ENCODE assay signal across 22 cellular contexts in the genomic region with DNA sequence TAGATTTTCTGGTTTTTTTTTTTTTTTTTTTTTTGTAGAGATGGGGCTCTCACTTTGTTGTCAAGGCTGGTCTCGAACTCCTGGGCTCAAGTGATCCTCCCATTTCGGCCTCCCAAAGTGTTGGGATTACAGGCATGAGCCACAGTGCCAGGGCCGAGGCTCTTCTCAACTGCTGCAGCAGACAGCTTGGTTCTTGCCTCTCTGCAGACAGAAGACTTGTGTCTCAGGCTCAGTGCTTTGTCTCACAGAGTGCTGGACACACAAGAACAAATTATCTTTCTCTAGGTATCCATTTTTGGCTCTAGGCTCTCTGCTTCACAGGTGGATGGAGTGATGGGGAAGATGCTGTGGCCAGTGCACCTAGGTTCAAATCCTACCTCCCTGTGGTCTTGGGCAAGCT.
DNase-seq lines count a peak whose midpoint lies in the region; ATAC-seq, FAIRE-seq and TF ChIP-seq lines count a peak whose summit lies in the region.
"Had no signal": no experiment of that assay in that cellular context is flagged by ENCODE, and none has a peak within 500 bp of the region (broad histone marks: within the 10 kb centered on the region; RNA-seq: fewer than 3 reads in every experiment).

No MANE protein-coding gene starts in this region.

- H3K79me2 ChIP-seq in HepG2 (ENCODE audit: insufficient read depth, low read length) = no peaks in the 10 kb centered on the region

- H3K27ac ChIP-seq in HepG2 (ENCODE audit: extremely low read length, insufficient read depth, low read length) = no peak overlapping the region
- H3K27ac ChIP-seq in right lobe of liver = no peak overlapping the region
- H3K27ac ChIP-seq: body of pancreas, gastroesophageal sphincter, KMS-11, left lung, stomach had no signal

- DNase-seq in HepG2 (ENCODE audit: low spot score) (no peak), right lobe of liver (no peak), RPMI8226 (peak; percentile 4), islet precursor cell (peak; percentile 57), hippocampal formation (lab: John Stamatoyannopoulos, UW) (no peak), T-helper 1 cell (no peak), NCI-H510A (lab: John Stamatoyannopoulos, UW) (no peak)
- DNase-seq: activated naive CD4-positive, alpha-beta T cell treated with anti-CD3 and anti-CD28 coated beads for 36 hours; body of pancreas; DND-41; HCEC 1CT; NCI-H1105; NCI-H2107; NCI-H526 treated with DMSO at 0.1 percent for 48 hours; PC-3; stomach had no signal

- CTCF ChIA-PET in HepG2 (lab: Yijun Ruan, JAX; ENCODE audit: low intra/inter-chr PET ratio, low total read pairs) = no interaction called here

- TF ChIP-seq POLR2A in HepG2 (IDR thresholded peaks at IDR 0.05; ENCODE audit: insufficient read depth in 1 of 2, low read depth in 2 of 2, low read length in 2 of 2) = no peak
- TF ChIP-seq POLR2A in right lobe of liver (IDR thresholded peaks at IDR 0.05) = no peak

- BruUV-seq in HepG2 (replicated peaks; lab: Mats Ljungman, UMichigan) = no TSS peak

- ATAC-seq in HepG2 = no peak
- no peak for ATAC-seq in right lobe of liver
- no peak for ATAC-seq in GM21529 (IDR thresholded peaks at IDR 0.05; ENCODE audit: unreplicated experiment)
- ATAC-seq: body of pancreas, gastroesophageal sphincter, left lung, PC-3, sciatic nerve, SK-N-SH treated with all-trans-retinoic acid at 6 μM for 48 hours had no signal

- TF ChIP-seq RAD21 in HepG2 (CRISPR knock-in tag; IDR thresholded peaks at IDR 0.05) = no peak

- in situ Hi-C loops in HepG2 (cut with HindIII; ENCODE audit: extremely low pct_ligation_motif_present, low pct_unique_long_range_greater_than_20kb) = no loop called here

- WGBS in HepG2 (ENCODE audit: low lambda C conversion rate) = 48% methylated on average over 3 of the region's 3 CpGs
- no CpG with 5 or more reads among the region's 3 CpGs for WGBS in right lobe of liver (ENCODE audit: insufficient coverage, low coverage, low lambda C conversion rate, missing lambda C conversion rate)

- no peak overlapping the region for H2AFZ ChIP-seq in HepG2 (ENCODE audit: low read length)

- no peak for FAIRE-seq in HepG2 (lab: Jason Lieb, UNC)

- intact Hi-C loops in HepG2 (cut with micrococcal nuclease; ENCODE audit: unreplicated experiment) = no loop called here
- intact Hi-C loops in right lobe of liver (cut with DNase I) = no loop called here

- H3K4me2 ChIP-seq in HepG2 (ENCODE audit: low read depth, low read length) = no peak overlapping the region
- H3K4me2 ChIP-seq: KMS-11 had no signal

- H3K36me3 ChIP-seq in HepG2 (replicated peaks in 1 of 2; ENCODE audit: control insufficient read depth in 1 of 2, insufficient read depth in 2 of 2, low read length in 2 of 2) = 0 out of 5 replicates have a peak, but pooled peaks cover 0 to 1% of the 10 kb centered on the region in 2 experiments
- no peaks in the 10 kb centered on the region for H3K36me3 ChIP-seq in right lobe of liver
- H3K36me3 ChIP-seq: gastroesophageal sphincter, left lung, stomach had no signal

- 0 out of 5 replicates have a peak, but pooled peaks cover 0 to 2% of the 10 kb centered on the region in 2 experiments for H3K27me3 ChIP-seq in HepG2 (ENCODE audit: control insufficient read depth in 1 of 2, insufficient read depth in 2 of 2, low read length in 2 of 2)
- H3K27me3 ChIP-seq in right lobe of liver = no peaks in the 10 kb centered on the region
- H3K27me3 ChIP-seq: body of pancreas, gastroesophageal sphincter, left lung, stomach had no signal

- H3K4me1 ChIP-seq in HepG2 (ENCODE audit: insufficient read depth, low read length) (peaks cover 20% of the 10 kb centered on the region), right lobe of liver (no peaks in the 10 kb centered on the region)
- H3K4me1 ChIP-seq: body of pancreas, gastroesophageal sphincter, left lung, stomach had no signal

- no peaks in the 10 kb centered on the region for H4K20me1 ChIP-seq in HepG2 (ENCODE audit: insufficient read depth, low read length)

- TF ChIP-seq CTCF in HepG2 (CRISPR knock-in tag; IDR thresholded peaks at IDR 0.05) = no peak
- TF ChIP-seq CTCF in right lobe of liver (IDR thresholded peaks at IDR 0.05) = no peak

- TF ChIP-seq EP300 in HepG2 (IDR thresholded peaks at IDR 0.05; ENCODE audit: low read depth in 2 of 2, low read length in 2 of 2) = no peak
- TF ChIP-seq EP300 in HepG2 (CRISPR knock-in tag; IDR thresholded peaks at IDR 0.05; ENCODE audit: borderline replicate concordance) = no peak

- H3K4me3 ChIP-seq in HepG2 (replicated peaks in 1 of 3; ENCODE audit: insufficient read depth in 1 of 3, low read depth in 2 of 3, low read length in 3 of 3) = no peak overlapping the region
- H3K4me3 ChIP-seq in right lobe of liver = no peak overlapping the region
- H3K4me3 ChIP-seq: body of pancreas, gastroesophageal sphincter, left lung, stomach had no signal

- H3K9me3 ChIP-seq in HepG2 (ENCODE audit: low read length) (peaks cover 4% of the 10 kb centered on the region), right lobe of liver (no peaks in the 10 kb centered on the region)
- H3K9me3 ChIP-seq: body of pancreas, gastroesophageal sphincter had no signal

- no peak overlapping the region for H3K9ac ChIP-seq in HepG2 (ENCODE audit: insufficient read depth, low read depth, low read length)
- H3K9ac ChIP-seq: KMS-11 had no signal

- POLR2A ChIA-PET in HepG2 (lab: Yijun Ruan, JAX) = interaction anchor here (0.7 to 8.7 kb wide), 12 partner anchors 47 to 316 kb away, joined by 3 to 177 read pairs (median 23); a partner anchor contains a TSS

TF ChIP-seq in HepG2, 621 proteins besides CTCF, POLR2A, EP300 and RAD21:
- TF ChIP-seq, protein P1, sequence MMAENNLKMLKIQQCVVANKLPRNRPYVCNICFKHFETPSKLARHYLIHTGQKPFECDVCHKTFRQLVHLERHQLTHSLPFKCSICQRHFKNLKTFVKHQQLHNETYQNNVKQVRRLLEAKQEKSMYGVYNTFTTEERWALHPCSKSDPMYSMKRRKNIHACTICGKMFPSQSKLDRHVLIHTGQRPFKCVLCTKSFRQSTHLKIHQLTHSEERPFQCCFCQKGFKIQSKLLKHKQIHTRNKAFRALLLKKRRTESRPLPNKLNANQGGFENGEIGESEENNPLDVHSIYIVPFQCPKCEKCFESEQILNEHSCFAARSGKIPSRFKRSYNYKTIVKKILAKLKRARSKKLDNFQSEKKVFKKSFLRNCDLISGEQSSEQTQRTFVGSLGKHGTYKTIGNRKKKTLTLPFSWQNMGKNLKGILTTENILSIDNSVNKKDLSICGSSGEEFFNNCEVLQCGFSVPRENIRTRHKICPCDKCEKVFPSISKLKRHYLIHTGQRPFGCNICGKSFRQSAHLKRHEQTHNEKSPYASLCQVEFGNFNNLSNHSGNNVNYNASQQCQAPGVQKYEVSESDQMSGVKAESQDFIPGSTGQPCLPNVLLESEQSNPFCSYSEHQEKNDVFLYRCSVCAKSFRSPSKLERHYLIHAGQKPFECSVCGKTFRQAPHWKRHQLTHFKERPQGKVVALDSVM (CRISPR knock-in tag; IDR thresholded peaks at IDR 0.05) = peak; percentile 74; the same call in 1 of the 2 replicates
- TF ChIP-seq DNMT1 (CRISPR knock-in tag; IDR thresholded peaks at IDR 0.05) (0 out of 2 replicates have a peak, but pooled peaks have one; percentile 1), SUZ12 (IDR thresholded peaks at IDR 0.05; ENCODE audit: low read depth, low read length) (no peak), ZNF781 (CRISPR knock-in tag; IDR thresholded peaks at IDR 0.05; ENCODE audit: borderline replicate concordance, not compliant biosample characterization) (no peak), FOXA1 (IDR thresholded peaks at IDR 0.05) (no peak), FOXA1 (CRISPR knock-in tag; IDR thresholded peaks at IDR 0.05) (no peak), ASH2L (IDR thresholded peaks at IDR 0.05; ENCODE audit: insufficient read length, low read depth, low read length) (no peak)
- TF ChIP-seq, protein P2, sequence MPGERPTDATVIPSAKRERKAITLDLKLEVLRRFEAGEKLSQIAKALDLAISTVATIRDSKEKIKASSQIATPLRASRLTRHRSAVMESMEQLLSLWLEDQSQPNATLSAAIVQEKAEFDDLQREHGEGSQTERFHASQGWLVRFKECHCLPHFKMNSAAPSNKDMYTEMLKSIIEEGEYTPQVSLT (CRISPR knock-in tag; IDR thresholded peaks at IDR 0.05; ENCODE audit: borderline replicate concordance, low read depth) = no peak

Comparison
In these comparisons a context has a peak if more than half of its experiments do, and no peak if none do; other contexts are left out.
1. DNase-seq: peak in RPMI8226 (single experiment) and islet precursor cell (single experiment); none in HepG2 (single experiment), right lobe of liver (0 of 3), hippocampal formation (0 of 2), T-helper 1 cell (0 of 5) and NCI-H510A (single experiment).